ENCODE assay signal across 7 cellular contexts in genomic region chr7:86926732-86927131, GRCh38.
DNase-seq lines count a peak whose midpoint lies in the region; ATAC-seq and TF ChIP-seq lines count a peak whose summit lies in the region.

No MANE protein-coding gene starts in this region.

- dilution Hi-C loops in mammary epithelial cell (cut with HindIII; ENCODE audit: low sequenced_read_pairs) = no loop called here

- H3K36me3 ChIP-seq in NT2/D1 (ENCODE audit: insufficient read depth, insufficient read length, low read length) (peaks cover 15% of the 10 kb centered on the region), mammary epithelial cell (ENCODE audit: insufficient read depth, low read length) (no peaks in the 10 kb centered on the region), lower lobe of right lung (no peaks in the 10 kb centered on the region)

- no peak overlapping the region for H2AFZ ChIP-seq in mammary epithelial cell (ENCODE audit: low read depth, low read length)

- no TSS peak for BruUV-seq in mammary epithelial cell (replicated peaks; lab: Mats Ljungman, UMichigan)

- H3K9ac ChIP-seq in NT2/D1 (ENCODE audit: insufficient read length, low read depth) (no peak overlapping the region), mammary epithelial cell (ENCODE audit: insufficient read depth, low read length) (no peak overlapping the region)

- H3K27ac ChIP-seq in mammary epithelial cell (ENCODE audit: insufficient read depth, low read depth, low read length) (no peak overlapping the region), lower lobe of right lung (no peak overlapping the region)

- in situ Hi-C loops in mammary epithelial cell (cut with MboI; ENCODE audit: low sequenced_read_pairs in 2 of 2) = no loop called here

- 4% methylated on average over 2 of the region's 2 CpGs for WGBS in mammary epithelial cell (ENCODE audit: low coverage, missing lambda C conversion rate)

- peak; percentile 70 for ATAC-seq in GM18907 (IDR thresholded peaks at IDR 0.05; ENCODE audit: unreplicated experiment)
- peak; percentile 51 to 58 for ATAC-seq in lower lobe of right lung
- no peak for ATAC-seq in GM19328 (IDR thresholded peaks at IDR 0.05; ENCODE audit: unreplicated experiment)

- DNase-seq in DMS114 treated with DMSO at 0.1 percent for 48 hours (lab: John Stamatoyannopoulos, UW; ENCODE audit: unreplicated experiment) (peak; percentile 30), HPDE6-E6E7 (ENCODE audit: extremely low spot score) (peak; percentile 14), NT2/D1 (ENCODE audit: low read depth, low spot score) (peak; percentile 36), mammary epithelial cell (peak; percentile 24), lower lobe of right lung (no peak)

- no peaks in the 10 kb centered on the region for H3K27me3 ChIP-seq in NT2/D1 (ENCODE audit: insufficient read depth, insufficient read length)
- no peaks in the 10 kb centered on the region for H3K27me3 ChIP-seq in mammary epithelial cell (ENCODE audit: insufficient read depth, low read length)
- H3K27me3 ChIP-seq in lower lobe of right lung (ENCODE audit: low read depth) = no peaks in the 10 kb centered on the region

- CTCF ChIA-PET in mammary epithelial cell (lab: Charles Lee; ENCODE audit: low non-redundant PET) = interaction anchor here (0.6 to 1.0 kb wide), 3 partner anchors 10 to 106 kb away, joined by 5 to 16 read pairs (median 6); no protein-coding TSS in a partner anchor

- H3K4me1 ChIP-seq in NT2/D1 (ENCODE audit: insufficient read depth, insufficient read length) = no peaks in the 10 kb centered on the region
- H3K4me1 ChIP-seq in mammary epithelial cell (ENCODE audit: insufficient read depth, low read length) = no peaks in the 10 kb centered on the region
- peaks cover 6% of the 10 kb centered on the region for H3K4me1 ChIP-seq in lower lobe of right lung

- H3K4me2 ChIP-seq in mammary epithelial cell (ENCODE audit: insufficient read depth, low read depth, low read length) = no peak overlapping the region

- H3K4me3 ChIP-seq in NT2/D1 (ENCODE audit: insufficient read length, low read depth) (no peak overlapping the region), mammary epithelial cell (replicated peaks in 1 of 3; ENCODE audit: insufficient read depth in 1 of 3, low read depth in 2 of 3, low read length in 3 of 3) (no peak overlapping the region), lower lobe of right lung (no peak overlapping the region)

- peak; percentile 63 to 78 for TF ChIP-seq CTCF in mammary epithelial cell (conservative IDR thresholded peaks at IDR 0.05 in 1 of 2, IDR thresholded peaks at IDR 0.05 in 1 of 2; ENCODE audit: extremely low read depth in 1 of 2, insufficient read depth in 1 of 2, low read depth in 1 of 2, low read length in 2 of 2)
- peak; percentile 68 for TF ChIP-seq CTCF in lower lobe of right lung (IDR thresholded peaks at IDR 0.05)

- no peaks in the 10 kb centered on the region for H3K79me2 ChIP-seq in mammary epithelial cell (ENCODE audit: insufficient read depth, low read length)

- H3K9me3 ChIP-seq in NT2/D1 (ENCODE audit: insufficient read depth, low read length) (no peaks in the 10 kb centered on the region), mammary epithelial cell (replicated peaks; ENCODE audit: insufficient read depth, low read length) (no peaks in the 10 kb centered on the region), lower lobe of right lung (no peaks in the 10 kb centered on the region)

- no peaks in the 10 kb centered on the region for H4K20me1 ChIP-seq in mammary epithelial cell (ENCODE audit: insufficient read depth, low read length)

- intact Hi-C loops in mammary epithelial cell (cut with micrococcal nuclease) (loop anchor here (1.0 to 2.0 kb wide), 2 partner anchors 222 to 310 kb away; no protein-coding TSS in a partner anchor), lower lobe of right lung (cut with DNase I) (no loop called here)
